ENCODE assay signal across 23 cellular contexts in the genomic region with DNA sequence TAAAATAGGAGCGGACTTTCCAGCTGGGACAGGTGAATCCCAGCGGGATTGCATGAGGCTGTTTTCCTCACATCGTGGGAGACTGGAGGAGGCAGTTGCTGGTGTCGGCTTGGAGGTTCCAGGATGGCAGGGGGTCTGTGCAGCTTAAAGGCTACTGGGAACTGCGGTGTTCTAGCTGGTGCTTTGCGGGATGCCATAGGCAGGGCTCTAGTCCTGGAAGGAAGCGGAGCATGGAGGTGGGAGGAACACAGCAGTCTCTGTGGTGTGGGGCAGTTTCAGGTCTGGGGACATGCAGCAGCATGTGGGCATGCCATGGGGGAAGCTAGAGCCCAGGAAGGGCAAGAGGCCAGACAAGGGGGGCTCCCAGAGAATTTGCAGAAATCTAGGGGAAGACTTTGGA.
"Had no signal": no experiment of that assay in that cellular context is flagged by ENCODE, and none has a peak within 500 bp of the region (broad histone marks: within the 10 kb centered on the region; RNA-seq: fewer than 3 reads in every experiment).

No MANE protein-coding gene starts in this region.

- H3K4me1 Mint-ChIP-seq: naive thymus-derived CD8-positive, alpha-beta T cell; stimulated activated memory B cell treated with anti-CD40 and anti-IgM and Interleukin-4, amounts not matched to agents 10 μg/mL and 1 μg/mL and 100 μg/mL, for 72 hours; stimulated activated naive CD8-positive, alpha-beta T cell treated with anti-CD3 and anti-CD28 coated beads, Interleukin-15, amount 100 ng/mL, for 72 hours had no signal

- H3K9me3 ChIP-seq: left ventricle myocardium inferior, neutrophil, ovary, right atrium auricular region, right lobe of liver, tibial nerve, upper lobe of left lung had no signal

- H3K27me3 ChIP-seq: hepatocyte, neutrophil, ovary, right atrium auricular region, right lobe of liver, upper lobe of left lung had no signal

- H3K4me3 Mint-ChIP-seq: naive thymus-derived CD8-positive, alpha-beta T cell; nephron; neural crest cell; stimulated activated memory B cell treated with anti-CD40 and anti-IgM and Interleukin-4, amounts not matched to agents 10 μg/mL and 1 μg/mL and 100 μg/mL, for 72 hours; stimulated activated naive CD8-positive, alpha-beta T cell treated with anti-CD3 and anti-CD28 coated beads, Interleukin-15, amount 100 ng/mL, for 72 hours had no signal

- H3K27ac ChIP-seq: hepatocyte, left ventricle myocardium inferior, neutrophil, ovary, right atrium auricular region, right lobe of liver, tibial nerve, upper lobe of left lung had no signal

- H3K9me3 Mint-ChIP-seq: naive thymus-derived CD8-positive, alpha-beta T cell; nephron; neural crest cell; stimulated activated memory B cell treated with anti-CD40 and anti-IgM and Interleukin-4, amounts not matched to agents 10 μg/mL and 1 μg/mL and 100 μg/mL, for 72 hours; stimulated activated naive CD8-positive, alpha-beta T cell treated with anti-CD3 and anti-CD28 coated beads, Interleukin-15, amount 100 ng/mL, for 72 hours had no signal

- H3K27me3 Mint-ChIP-seq: stimulated activated memory B cell treated with anti-CD40 and anti-IgM and Interleukin-4, amounts not matched to agents 10 μg/mL and 1 μg/mL and 100 μg/mL, for 72 hours had no signal

- DNase-seq: islet precursor cell; left ventricle myocardium inferior; naive thymus-derived CD8-positive, alpha-beta T cell; ovary; stimulated activated CD4-positive, alpha-beta T cell treated with anti-CD3 and anti-CD28 coated beads, Interleukin-1b, Interleukin-23, amount 100 ng/mL, for 48 hours; stimulated activated CD4-positive, alpha-beta T cell treated with anti-CD3 and anti-CD28 coated beads, Interleukin-2, amount 100 ng/mL, for 48 hours; stimulated activated CD4-positive, alpha-beta T cell treated with anti-CD3 and anti-CD28 coated beads, Interleukin-4, amount 100 ng/mL, for 4 hours; stimulated activated CD8-positive, alpha-beta memory T cell treated with anti-CD3 and anti-CD28 coated beads, Interleukin-4, amount 100 ng/mL, for 48 hours; stimulated activated naive CD4-positive, alpha-beta T cell treated with Interleukin-2 at 50 U/mL for 16 hours; stimulated activated naive CD8-positive, alpha-beta T cell treated with anti-CD3 and anti-CD28 coated beads, Interleukin-15, amount 100 ng/mL, for 72 hours; substantia nigra; upper lobe of left lung had no signal

- H3K36me3 Mint-ChIP-seq: naive thymus-derived CD8-positive, alpha-beta T cell; stimulated activated memory B cell treated with anti-CD40 and anti-IgM and Interleukin-4, amounts not matched to agents 10 μg/mL and 1 μg/mL and 100 μg/mL, for 72 hours had no signal

- H3K36me3 ChIP-seq: left ventricle myocardium inferior, neutrophil, ovary, right atrium auricular region, right lobe of liver, tibial nerve, upper lobe of left lung had no signal

- H2AFZ ChIP-seq: hepatocyte had no signal

- H3K4me1 ChIP-seq: left ventricle myocardium inferior, right atrium auricular region, tibial nerve, upper lobe of left lung had no signal

- H3K4me3 ChIP-seq: hepatocyte, left ventricle myocardium inferior, lung, ovary, right atrium auricular region, right lobe of liver, smooth muscle cell, tibial nerve, upper lobe of left lung had no signal

- H3K4me2 ChIP-seq: hepatocyte, smooth muscle cell had no signal

- H3K79me2 ChIP-seq: hepatocyte had no signal

- H3K27ac Mint-ChIP-seq: naive thymus-derived CD8-positive, alpha-beta T cell; nephron; progenitor cell of endocrine pancreas; stimulated activated memory B cell treated with anti-CD40 and anti-IgM and Interleukin-4, amounts not matched to agents 10 μg/mL and 1 μg/mL and 100 μg/mL, for 72 hours; stimulated activated naive CD8-positive, alpha-beta T cell treated with anti-CD3 and anti-CD28 coated beads, Interleukin-15, amount 100 ng/mL, for 72 hours had no signal
